8 cellular contexts compared by ENCODE assay signal in genomic region chr7:98251251-98251843, GRCh38. TPM values are rescaled to one million over a fixed set of nuclear protein-coding genes. Genes with fewer than 3 reads are reported as not detected.
A peak's percentile ranks its signal among the peaks of the same experiment; 100 is the strongest.
DNase-seq lines count a peak whose midpoint lies in the region; ATAC-seq, FAIRE-seq and TF ChIP-seq lines count a peak whose summit lies in the region.

No MANE protein-coding gene starts in this region.

- H3K4me3 ChIP-seq in right atrium auricular region (peak overlapping the region; percentile 73 to 85), skeletal muscle satellite cell (ENCODE audit: low read length) (peak overlapping the region; percentile 99)

- H3K27me3 ChIP-seq in right atrium auricular region (no peaks in the 10 kb centered on the region), skeletal muscle satellite cell (ENCODE audit: control insufficient read depth, insufficient read depth, low read length) (no peaks in the 10 kb centered on the region)

- H3K9me3 ChIP-seq in right atrium auricular region (no peaks in the 10 kb centered on the region), skeletal muscle satellite cell (replicated peaks; ENCODE audit: low read length) (no peaks in the 10 kb centered on the region)

- H3K4me2 ChIP-seq in skeletal muscle satellite cell (ENCODE audit: low read length), result peak overlapping the region; percentile 97

- no peaks in the 10 kb centered on the region for H3K36me3 ChIP-seq in right atrium auricular region
- peaks cover 3% of the 10 kb centered on the region for H3K36me3 ChIP-seq in skeletal muscle satellite cell (ENCODE audit: insufficient read depth, low read length)

- peak; percentile 58 for DNase-seq in ACHN
- peak; percentile 14 for DNase-seq in RCC 7860 (ENCODE audit: low spot score)
- no peak for DNase-seq in activated naive CD8-positive, alpha-beta T cell treated with anti-CD3 and anti-CD28 coated beads, Interleukin-2, amount 10 ng/mL, durations not matched to agents 7 days and 5 days
- no peak for DNase-seq in right atrium auricular region (ENCODE audit: low spot score)
- no peak for DNase-seq in GDM1 (lab: John Stamatoyannopoulos, UW)

- peaks cover 44% of the 10 kb centered on the region for H3K4me1 Mint-ChIP-seq in activated naive CD8-positive, alpha-beta T cell treated with anti-CD3 and anti-CD28 coated beads, Interleukin-2, amount 10 ng/mL, durations not matched to agents 7 days and 5 days

- POLR2A ChIA-PET in activated naive CD8-positive, alpha-beta T cell treated with anti-CD3 and anti-CD28 coated beads, Interleukin-2, amount 10 ng/mL, durations not matched to agents 7 days and 5 days (lab: Charles Lee), result interaction anchor here (0.9 to 2.2 kb wide), 8 partner anchors 10 to 230 kb away, joined by 3 to 26 read pairs (median 4); partner anchors contain the start of gene BAIAP2L1

- in situ Hi-C loops in ACHN (cut with HindIII; ENCODE audit: low pct_ligation_motif_present, low pct_unique_long_range_greater_than_20kb, low sequenced_read_pairs), result no loop called here

- H3K4me3 Mint-ChIP-seq in activated naive CD8-positive, alpha-beta T cell treated with anti-CD3 and anti-CD28 coated beads, Interleukin-2, amount 10 ng/mL, durations not matched to agents 7 days and 5 days, result peak overlapping the region; percentile 94

- peak overlapping the region; percentile 93 for H3K9ac ChIP-seq in skeletal muscle satellite cell (ENCODE audit: low read depth, low read length)

- H3K27me3 Mint-ChIP-seq in activated naive CD8-positive, alpha-beta T cell treated with anti-CD3 and anti-CD28 coated beads, Interleukin-2, amount 10 ng/mL, durations not matched to agents 7 days and 5 days, result no peaks in the 10 kb centered on the region

- FAIRE-seq in RCC 7860 (lab: Jason Lieb, UNC), result no peak

- H3K27ac Mint-ChIP-seq in activated naive CD8-positive, alpha-beta T cell treated with anti-CD3 and anti-CD28 coated beads, Interleukin-2, amount 10 ng/mL, durations not matched to agents 7 days and 5 days, result peak overlapping the region; percentile 94

- TF ChIP-seq CTCF in right atrium auricular region (IDR thresholded peaks at IDR 0.05), result no peak

- peaks cover 0 to 36% of the 10 kb centered on the region in 2 donors for H3K4me1 ChIP-seq in right atrium auricular region
- H3K4me1 ChIP-seq in skeletal muscle satellite cell (ENCODE audit: control insufficient read depth, insufficient read depth, low read length), result peaks cover 18% of the 10 kb centered on the region

- H3K9me3 Mint-ChIP-seq in activated naive CD8-positive, alpha-beta T cell treated with anti-CD3 and anti-CD28 coated beads, Interleukin-2, amount 10 ng/mL, durations not matched to agents 7 days and 5 days, result no peaks in the 10 kb centered on the region

- H3K36me3 Mint-ChIP-seq in activated naive CD8-positive, alpha-beta T cell treated with anti-CD3 and anti-CD28 coated beads, Interleukin-2, amount 10 ng/mL, durations not matched to agents 7 days and 5 days, result peaks cover 21% of the 10 kb centered on the region

- ATAC-seq in GM18873 (IDR thresholded peaks at IDR 0.05; ENCODE audit: low FRiP score, unreplicated experiment) (peak; percentile 24), HG03139 (IDR thresholded peaks at IDR 0.05; ENCODE audit: unreplicated experiment) (peak; percentile 20)
- peak; percentile 56 for ATAC-seq in activated naive CD8-positive, alpha-beta T cell treated with anti-CD3 and anti-CD28 coated beads, Interleukin-2, amount 10 ng/mL, durations not matched to agents 7 days and 5 days (ENCODE audit: low read depth)

- peak overlapping the region; percentile 75 to 84 for H3K27ac ChIP-seq in right atrium auricular region

RNA-seq across cellular contexts. Expression of gene TECPR1, which starts 0.7 kb away (rescaled TPM):
- 10 to 100 TPM; 78.9 to 80.2 TPM for total RNA-seq in activated naive CD8-positive, alpha-beta T cell treated with anti-CD3 and anti-CD28 coated beads, Interleukin-2, amount 10 ng/mL, durations not matched to agents 7 days and 5 days
- 10 to 100 TPM; 11.5 to 13.9 TPM for total RNA-seq in right atrium auricular region
- total RNA-seq in skeletal muscle satellite cell (2012; rRNA removed), result 12.4 and 13.3 TPM in 2 replicates

RNA-seq across cellular contexts. Expression of gene BRI3, which starts 30.1 kb away (rescaled TPM):
- total RNA-seq in activated naive CD8-positive, alpha-beta T cell treated with anti-CD3 and anti-CD28 coated beads, Interleukin-2, amount 10 ng/mL, durations not matched to agents 7 days and 5 days, result 10 to 100 TPM; 53.6 to 55.3 TPM
- total RNA-seq in right atrium auricular region, result 10 to 100 TPM; 55.6 to 61.1 TPM
- 93.0 and 95.3 TPM in 2 replicates for total RNA-seq in skeletal muscle satellite cell (2012; rRNA removed)

RNA-seq across cellular contexts. Expression of gene BHLHA15, which starts 40.1 kb away (rescaled TPM):
- total RNA-seq in activated naive CD8-positive, alpha-beta T cell treated with anti-CD3 and anti-CD28 coated beads, Interleukin-2, amount 10 ng/mL, durations not matched to agents 7 days and 5 days, result not detected
- total RNA-seq in right atrium auricular region, result under 1 TPM in 1 of 2 donors, not detected in 1; 0.83 TPM
- 1.7 TPM in 1 of 2 replicates, not detected in the other for total RNA-seq in skeletal muscle satellite cell (2012; rRNA removed)

Comparison
In these comparisons a context has a peak if more than half of its experiments do, and no peak if none do; other contexts are left out.
1. DNase-seq: peak in ACHN (single experiment) and RCC 7860 (single experiment); none in activated naive CD8-positive, alpha-beta T cell treated with anti-CD3 and anti-CD28 coated beads, Interleukin-2, amount 10 ng/mL, durations not matched to agents 7 days and 5 days (single experiment), right atrium auricular region (single experiment) and GDM1 (single experiment).
2. RNA of gene TECPR1, which starts 0.7 kb away (total RNA-seq): 78.9 to 80.2 TPM in activated naive CD8-positive, alpha-beta T cell treated with anti-CD3 and anti-CD28 coated beads, Interleukin-2, amount 10 ng/mL, durations not matched to agents 7 days and 5 days; 11.5 to 13.9 TPM in right atrium auricular region; every median in the first group is over 4 times any median in the second.
3. Peak in every context shown above with its lines, with median percentiles within 50 percentile points of each other: ATAC-seq.